8 cellular contexts compared by ENCODE assay signal in genomic region chr15:70701891-70702568, GRCh38.
DNase-seq lines count a peak whose midpoint lies in the region; ATAC-seq and TF ChIP-seq lines count a peak whose summit lies in the region.

No MANE protein-coding gene starts in this region.

- 40 to 45% methylated on average over 9 of the region's 9 CpGs for whole genome bisulfite sequencing in GM23248 (ENCODE audit: low coverage in 1 of 2, low lambda C conversion rate in 2 of 2, missing lambda C conversion rate in 2 of 2), 2 experiments
- 41 to 55% (median 51%) methylated on average over 9 of the region's 9 CpGs for WGBS in adrenal gland, 4 donors

- intact Hi-C loops in adrenal gland (cut with DNase I) (no loop called here), left cardiac atrium (cut with DNase I) (no loop called here), gastrocnemius medialis (cut with DNase I; ENCODE audit: low total_unique reads) (loop anchor here (2.0 to 5.0 kb wide), 3 partner anchors 15 to 605 kb away; partner anchors contain the start of gene TLE3)

- no peaks in the 10 kb centered on the region for H4K20me1 ChIP-seq in GM23248 (ENCODE audit: insufficient read depth)

- H3K79me2 ChIP-seq in GM23248 (ENCODE audit: insufficient read depth), result peaks cover 99% of the 10 kb centered on the region

- ATAC-seq in left cardiac atrium (peak; percentile 76 to 79), gastrocnemius medialis (peak; percentile 85 to 90), GM18498 (IDR thresholded peaks at IDR 0.05; ENCODE audit: unreplicated experiment) (no peak), HG02970 (IDR thresholded peaks at IDR 0.05; ENCODE audit: low FRiP score, unreplicated experiment) (no peak), HG02840 (IDR thresholded peaks at IDR 0.05; ENCODE audit: low FRiP score, unreplicated experiment) (no peak)

- H3K27me3 ChIP-seq in GM23248 (replicated peaks; ENCODE audit: insufficient read depth) (no peaks in the 10 kb centered on the region), adrenal gland (no peaks in the 10 kb centered on the region), gastrocnemius medialis (no peaks in the 10 kb centered on the region)

- H3K4me3 ChIP-seq in GM23248 (peak overlapping the region; percentile 60), adrenal gland (peak overlapping the region in 2 of 4 donors; percentile 3 to 30), gastrocnemius medialis (peak overlapping the region; percentile 41 to 53 (median 46))

- TF ChIP-seq CTCF in adrenal gland (IDR thresholded peaks at IDR 0.05), result no peak
- no peak for TF ChIP-seq CTCF in gastrocnemius medialis (IDR thresholded peaks at IDR 0.05 in 4 of 5, conservative IDR thresholded peaks at IDR 0.05 in 1 of 5)

- H3K9ac ChIP-seq in GM23248, result peak overlapping the region; percentile 56

- DNase-seq in GM23248, result peak; percentile 78
- DNase-seq in adrenal gland, result peak in 5 of 7 donors; percentile 16 to 50 (median 35)
- no peak for DNase-seq in left cardiac atrium
- peak; percentile 48 to 56 for DNase-seq in gastrocnemius medialis
- no peak for DNase-seq in stimulated activated CD4-positive, alpha-beta T cell treated with anti-CD3 and anti-CD28 coated beads, Interleukin-2, amount 100 ng/mL, for 24 hours

- peak overlapping the region; percentile 75 for H3K27ac ChIP-seq in GM23248
- H3K27ac ChIP-seq in adrenal gland, result peak overlapping the region in 3 of 5 donors; percentile 13 to 78 (median 68)
- peak overlapping the region; percentile 79 to 92 (median 88) for H3K27ac ChIP-seq in gastrocnemius medialis

- in situ Hi-C loops in GM23248 (cut with MboI) (no loop called here), gastrocnemius medialis (cut with MboI; ENCODE audit: low sequenced_read_pairs in 4 of 4) (loop anchor here in 1 of 4 donors (10.0 kb wide), 1 partner anchor 63 kb away; the partner anchor contains the start of gene UACA)

- H3F3A ChIP-seq in GM23248 (ENCODE audit: insufficient read depth), result peaks cover 37% of the 10 kb centered on the region; the same call in 1 of the 2 replicates

- H3K4me1 ChIP-seq in GM23248 (ENCODE audit: insufficient read depth), result peaks cover 61% of the 10 kb centered on the region
- H3K4me1 ChIP-seq in adrenal gland (replicated peaks in 1 of 2), result peaks cover 35 to 60% of the 10 kb centered on the region in 2 donors
- H3K4me1 ChIP-seq in gastrocnemius medialis, result peaks cover 61 to 92% of the 10 kb centered on the region in 2 donors

- H3K9me3 ChIP-seq in GM23248 (ENCODE audit: low read depth), result no peaks in the 10 kb centered on the region
- peaks cover 0 to under 1% (median 0%) of the 10 kb centered on the region in 3 donors for H3K9me3 ChIP-seq in adrenal gland (replicated peaks in 1 of 3)
- no peaks in the 10 kb centered on the region for H3K9me3 ChIP-seq in gastrocnemius medialis

- H3K4me2 ChIP-seq in GM23248 (ENCODE audit: unreplicated experiment), result peak overlapping the region; percentile 71

- H3K36me3 ChIP-seq in GM23248 (ENCODE audit: low read depth) (peaks cover 11% of the 10 kb centered on the region; the same call in 1 of the 2 replicates), adrenal gland (replicated peaks in 1 of 2) (no peaks in the 10 kb centered on the region), gastrocnemius medialis (no peaks in the 10 kb centered on the region)

- TF ChIP-seq POLR2A in adrenal gland (IDR thresholded peaks at IDR 0.05), result peak; percentile 38 to 73
- TF ChIP-seq POLR2A in gastrocnemius medialis (IDR thresholded peaks at IDR 0.05), result peak; percentile 65 to 85

- H3K9me2 ChIP-seq in GM23248 (ENCODE audit: insufficient read depth), result no peaks in the 10 kb centered on the region

- H2AFZ ChIP-seq in GM23248, result 0 out of 2 replicates have a peak overlapping the region, but pooled peaks have one; percentile 21

Comparison
In these comparisons a context has a peak if more than half of its experiments do, and no peak if none do; other contexts are left out.
1. DNase-seq: peak in GM23248 (single experiment), adrenal gland (5 of 7) and gastrocnemius medialis (2 of 2); none in left cardiac atrium (single experiment) and stimulated activated CD4-positive, alpha-beta T cell treated with anti-CD3 and anti-CD28 coated beads, Interleukin-2, amount 100 ng/mL, for 24 hours (0 of 2).
2. ATAC-seq: peak in left cardiac atrium (2 of 2) and gastrocnemius medialis (2 of 2); none in GM18498 (single experiment), HG02970 (single experiment) and HG02840 (single experiment).
3. Peak in every context shown above with its lines, with median percentiles within 50 percentile points of each other: H3K27ac ChIP-seq.